25 cellular contexts compared by ENCODE assay signal in the genomic region with DNA sequence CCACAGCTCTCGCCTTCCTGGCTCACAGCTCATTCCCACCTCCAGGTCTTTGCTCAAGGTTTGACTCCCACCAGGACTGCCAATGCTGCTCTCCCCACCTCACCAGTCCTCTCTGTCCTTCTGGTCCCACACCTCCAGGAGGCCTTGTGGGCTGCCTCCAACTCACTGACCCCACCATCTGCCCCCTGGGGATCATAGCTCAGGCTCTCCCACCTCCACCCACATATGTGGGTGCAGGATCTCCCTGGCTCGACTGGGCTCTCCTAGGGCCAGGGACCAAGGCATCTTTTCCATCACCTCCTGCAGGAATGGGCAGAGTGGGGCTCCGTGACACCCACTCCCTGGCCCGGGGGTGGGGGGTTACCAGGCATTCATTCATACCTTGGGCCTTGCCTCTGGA. TPM values are rescaled to one million over a fixed set of nuclear protein-coding genes. Genes with fewer than 3 reads are reported as not detected.
DNase-seq lines count a peak whose midpoint lies in the region; ATAC-seq and TF ChIP-seq lines count a peak whose summit lies in the region.
"Had no signal": no experiment of that assay in that cellular context is flagged by ENCODE, and none has a peak within 500 bp of the region (broad histone marks: within the 10 kb centered on the region; RNA-seq: fewer than 3 reads in every experiment).

No MANE protein-coding gene starts in this region.

- POLR2A ChIA-PET in activated CD4-positive, alpha-beta T cell treated with anti-CD3 and anti-CD28 coated beads, Interleukin-2, amount 10 ng/mL, durations not matched to agents 7 days and 5 days (lab: Charles Lee), result no interaction called here
- POLR2A ChIA-PET in CD8-positive, alpha-beta memory T cell (lab: Charles Lee), result interaction anchor here (0.6 to 2.2 kb wide), 3 partner anchors 15 to 98 kb away, joined by 3 to 10 read pairs (median 9); partner anchors contain the start of gene RAC2
- POLR2A ChIA-PET in activated CD8-positive, alpha-beta T cell treated with anti-CD3 and anti-CD28 coated beads, Interleukin-2, amount 10 ng/mL, durations not matched to agents 7 days and 5 days (lab: Charles Lee), result interaction anchor here (1.4 to 12.2 kb wide), 2 partner anchors 15 to 34 kb away, joined by 5 to 249 read pairs; partner anchors contain the start of gene RAC2

- no peaks in the 10 kb centered on the region for H3K27me3 Mint-ChIP-seq in activated CD4-positive, alpha-beta T cell treated with anti-CD3 and anti-CD28 coated beads, Interleukin-2, amount 10 ng/mL, durations not matched to agents 7 days and 5 days
- H3K27me3 Mint-ChIP-seq in CD8-positive, alpha-beta memory T cell, result no peaks in the 10 kb centered on the region
- H3K27me3 Mint-ChIP-seq in activated CD8-positive, alpha-beta T cell treated with anti-CD3 and anti-CD28 coated beads, Interleukin-2, amount 10 ng/mL, durations not matched to agents 7 days and 5 days (ENCODE audit: low read depth), result no peaks in the 10 kb centered on the region
- no peaks in the 10 kb centered on the region for H3K27me3 Mint-ChIP-seq in natural killer cell (ENCODE audit: low read depth in 2 of 2)

- no peaks in the 10 kb centered on the region for H3K9me3 ChIP-seq in CD8-positive, alpha-beta memory T cell (ENCODE audit: low read length)
- H3K9me3 ChIP-seq: A549, MG63, uterus had no signal

- H3K27ac Mint-ChIP-seq in activated CD4-positive, alpha-beta T cell treated with anti-CD3 and anti-CD28 coated beads, Interleukin-2, amount 10 ng/mL, durations not matched to agents 7 days and 5 days, result peak overlapping the region; percentile 95
- H3K27ac Mint-ChIP-seq in CD8-positive, alpha-beta memory T cell, result peak overlapping the region; percentile 46 to 99 (median 84)
- H3K27ac Mint-ChIP-seq in activated CD8-positive, alpha-beta T cell treated with anti-CD3 and anti-CD28 coated beads, Interleukin-2, amount 10 ng/mL, durations not matched to agents 7 days and 5 days, result peak overlapping the region; percentile 96
- H3K27ac Mint-ChIP-seq in natural killer cell, result peak overlapping the region; percentile 91

- H3K9me3 Mint-ChIP-seq in activated CD4-positive, alpha-beta T cell treated with anti-CD3 and anti-CD28 coated beads, Interleukin-2, amount 10 ng/mL, durations not matched to agents 7 days and 5 days, result peaks cover 16% of the 10 kb centered on the region
- no peaks in the 10 kb centered on the region for H3K9me3 Mint-ChIP-seq in CD8-positive, alpha-beta memory T cell
- peaks cover 12% of the 10 kb centered on the region for H3K9me3 Mint-ChIP-seq in activated CD8-positive, alpha-beta T cell treated with anti-CD3 and anti-CD28 coated beads, Interleukin-2, amount 10 ng/mL, durations not matched to agents 7 days and 5 days (ENCODE audit: insufficient read depth)
- peaks cover 0 to 3% of the 10 kb centered on the region in 2 donors for H3K9me3 Mint-ChIP-seq in natural killer cell
- H3K9me3 Mint-ChIP-seq: neural crest cell had no signal

- CTCF ChIA-PET in activated CD4-positive, alpha-beta T cell treated with anti-CD3 and anti-CD28 coated beads, Interleukin-2, amount 10 ng/mL, durations not matched to agents 7 days and 5 days (lab: Charles Lee), result interaction anchor here (0.5 to 1.7 kb wide), 2 partner anchors 18 to 339 kb away, joined by 3 to 4 read pairs; partner anchors contain the start of gene RAC2
- CTCF ChIA-PET in CD8-positive, alpha-beta memory T cell (lab: Charles Lee), result interaction anchor here (0.8 to 3.3 kb wide), 6 partner anchors 12 to 39 kb away, joined by 3 to 25 read pairs (median 15); partner anchors contain the start of gene RAC2
- CTCF ChIA-PET in activated CD8-positive, alpha-beta T cell treated with anti-CD3 and anti-CD28 coated beads, Interleukin-2, amount 10 ng/mL, durations not matched to agents 7 days and 5 days (lab: Charles Lee), result interaction anchor here (1.2 to 5.0 kb wide), 4 partner anchors 10 to 34 kb away, joined by 3 to 47 read pairs (median 7); no protein-coding TSS in a partner anchor

- no peak overlapping the region for H3K27ac ChIP-seq in CD8-positive, alpha-beta memory T cell (ENCODE audit: low read depth, low read length)
- H3K27ac ChIP-seq: A549, C4-2B, HL-60, uterus had no signal

- H3K4me1 Mint-ChIP-seq in activated CD4-positive, alpha-beta T cell treated with anti-CD3 and anti-CD28 coated beads, Interleukin-2, amount 10 ng/mL, durations not matched to agents 7 days and 5 days, result peaks cover 92% of the 10 kb centered on the region
- peaks cover 86 to 91% (median 91%) of the 10 kb centered on the region in 3 donors for H3K4me1 Mint-ChIP-seq in CD8-positive, alpha-beta memory T cell
- peaks cover 91% of the 10 kb centered on the region for H3K4me1 Mint-ChIP-seq in activated CD8-positive, alpha-beta T cell treated with anti-CD3 and anti-CD28 coated beads, Interleukin-2, amount 10 ng/mL, durations not matched to agents 7 days and 5 days (ENCODE audit: low read depth)
- peaks cover 86 to 92% of the 10 kb centered on the region in 2 donors for H3K4me1 Mint-ChIP-seq in natural killer cell
- H3K4me1 Mint-ChIP-seq: neural crest cell had no signal

- no peak for ATAC-seq in activated CD8-positive, alpha-beta T cell treated with anti-CD3 and anti-CD28 coated beads, Interleukin-2, amount 10 ng/mL, durations not matched to agents 7 days and 5 days
- ATAC-seq in natural killer cell, result no peak
- ATAC-seq in HG03139 (IDR thresholded peaks at IDR 0.05; ENCODE audit: unreplicated experiment), result no peak

- H3K36me3 ChIP-seq in CD8-positive, alpha-beta memory T cell (ENCODE audit: insufficient read depth, low read length), result peaks cover 44% of the 10 kb centered on the region
- H3K36me3 ChIP-seq: MG63, uterus had no signal

- peaks cover 94% of the 10 kb centered on the region for H3K4me1 ChIP-seq in CD8-positive, alpha-beta memory T cell (ENCODE audit: insufficient read depth, low read length)
- H3K4me1 ChIP-seq: uterus had no signal

- no peaks in the 10 kb centered on the region for H3K27me3 ChIP-seq in CD8-positive, alpha-beta memory T cell (ENCODE audit: insufficient read depth, low read length, poor library complexity, severe bottlenecking)
- H3K27me3 ChIP-seq: MG63, uterus had no signal

- no peak overlapping the region for H3K4me3 Mint-ChIP-seq in activated CD4-positive, alpha-beta T cell treated with anti-CD3 and anti-CD28 coated beads, Interleukin-2, amount 10 ng/mL, durations not matched to agents 7 days and 5 days
- H3K4me3 Mint-ChIP-seq in CD8-positive, alpha-beta memory T cell, result peak overlapping the region in 3 of 7 donors; percentile 15 to 19 (median 16)
- H3K4me3 Mint-ChIP-seq in activated CD8-positive, alpha-beta T cell treated with anti-CD3 and anti-CD28 coated beads, Interleukin-2, amount 10 ng/mL, durations not matched to agents 7 days and 5 days, result no peak overlapping the region
- no peak overlapping the region for H3K4me3 Mint-ChIP-seq in natural killer cell
- H3K4me3 Mint-ChIP-seq: neural crest cell had no signal

- H3K4me3 ChIP-seq in CD8-positive, alpha-beta memory T cell (ENCODE audit: low read length), result no peak overlapping the region
- H3K4me3 ChIP-seq: A549, MG63, skin epidermis, uterus had no signal

- peaks cover 86% of the 10 kb centered on the region for H3K36me3 Mint-ChIP-seq in activated CD4-positive, alpha-beta T cell treated with anti-CD3 and anti-CD28 coated beads, Interleukin-2, amount 10 ng/mL, durations not matched to agents 7 days and 5 days (ENCODE audit: low read depth)
- H3K36me3 Mint-ChIP-seq in CD8-positive, alpha-beta memory T cell, result peaks cover 19 to 61% (median 20%) of the 10 kb centered on the region in 3 donors
- peaks cover 84% of the 10 kb centered on the region for H3K36me3 Mint-ChIP-seq in activated CD8-positive, alpha-beta T cell treated with anti-CD3 and anti-CD28 coated beads, Interleukin-2, amount 10 ng/mL, durations not matched to agents 7 days and 5 days (ENCODE audit: low read depth)
- H3K36me3 Mint-ChIP-seq in natural killer cell, result peaks cover 20% of the 10 kb centered on the region

- intact Hi-C loops in natural killer cell (cut with micrococcal nuclease), result loop anchor here (5.0 kb wide), 1 partner anchor 36 kb away; no protein-coding TSS in a partner anchor
- intact Hi-C loops in posterior vena cava (cut with DNase I), result no loop called here

- no peak for TF ChIP-seq CTCF in natural killer cell (IDR thresholded peaks at IDR 0.05)

- no peak for DNase-seq in activated CD4-positive, alpha-beta T cell treated with anti-CD3 and anti-CD28 coated beads, Interleukin-2, amount 10 ng/mL, durations not matched to agents 7 days and 5 days
- no peak for DNase-seq in activated CD4-positive, alpha-beta T cell treated with anti-CD3 and anti-CD28 coated beads for 1 hour
- DNase-seq in CD8-positive, alpha-beta memory T cell, result no peak
- DNase-seq in activated CD8-positive, alpha-beta T cell treated with anti-CD3 and anti-CD28 coated beads, Interleukin-2, amount 10 ng/mL, durations not matched to agents 7 days and 5 days, result no peak
- no peak for DNase-seq in natural killer cell
- no peak for DNase-seq in GDM1 (lab: John Stamatoyannopoulos, UW)
- no peak for DNase-seq in posterior vena cava (ENCODE audit: low spot score)
- DNase-seq: activated CD4-positive, CD25-positive, alpha-beta regulatory T cell treated with anti-CD3 and anti-CD28 coated beads, Interleukin-2, amount 50 U/mL, for 72 hours; central memory CD4-positive, alpha-beta T cell; IMR-90; MG63; stimulated activated CD4-positive, alpha-beta T cell treated with anti-CD3 and anti-CD28 coated beads, Interleukin-2, amount 100 ng/mL, for 48 hours; substantia nigra; T1000; uterus had no signal

RNA-seq across cellular contexts. Expression of gene SSTR3, which starts 13.8 kb away (rescaled TPM):
- total RNA-seq in activated CD4-positive, alpha-beta T cell treated with anti-CD3 and anti-CD28 coated beads, Interleukin-2, amount 10 ng/mL, durations not matched to agents 7 days and 5 days, result 10 to 100 TPM; 10.1 to 10.2 TPM
- under 1 TPM; 0.24 to 0.62 TPM for total RNA-seq in CD8-positive, alpha-beta memory T cell
- 0.59 TPM for polyA plus RNA-seq in CD8-positive, alpha-beta memory T cell
- total RNA-seq in activated CD8-positive, alpha-beta T cell treated with anti-CD3 and anti-CD28 coated beads, Interleukin-2, amount 10 ng/mL, durations not matched to agents 7 days and 5 days, result 1 to 10 TPM; 3.5 to 3.6 TPM
- total RNA-seq in natural killer cell, result under 1 TPM; 0.20 to 0.64 (median 0.23) TPM
- total RNA-seq in posterior vena cava, result not detected
- total RNA-seq: mesenteric fat pad, pulmonary artery endothelial cell, SK-MEL-5 had no signal
- polyA plus RNA-seq: A549 had no signal

RNA-seq across cellular contexts. Expression of gene RAC2, which starts 18.0 kb away (rescaled TPM):
- total RNA-seq in activated CD4-positive, alpha-beta T cell treated with anti-CD3 and anti-CD28 coated beads, Interleukin-2, amount 10 ng/mL, durations not matched to agents 7 days and 5 days, result 1,000 to 10,000 TPM; 1,015 to 1,117 TPM
- total RNA-seq in CD8-positive, alpha-beta memory T cell, result 100 to 1,000 TPM; 433 to 452 TPM
- 1,206 TPM for polyA plus RNA-seq in CD8-positive, alpha-beta memory T cell
- 1,000 to 10,000 TPM; 1,167 to 1,252 TPM for total RNA-seq in activated CD8-positive, alpha-beta T cell treated with anti-CD3 and anti-CD28 coated beads, Interleukin-2, amount 10 ng/mL, durations not matched to agents 7 days and 5 days
- total RNA-seq in natural killer cell, result 100 to 1,000 TPM; 647 to 744 (median 741) TPM
- total RNA-seq in posterior vena cava, result 10 to 100 TPM; 12.9 to 17.5 TPM
- total RNA-seq: SK-MEL-5 had no signal

RNA-seq across cellular contexts. Expression of gene C1QTNF6, which starts 38.0 kb away (rescaled TPM):
- total RNA-seq in activated CD4-positive, alpha-beta T cell treated with anti-CD3 and anti-CD28 coated beads, Interleukin-2, amount 10 ng/mL, durations not matched to agents 7 days and 5 days, result 1 to 10 TPM; 7.6 to 8.3 TPM
- 1 to 10 TPM; 3.6 to 4.3 TPM for total RNA-seq in CD8-positive, alpha-beta memory T cell
- polyA plus RNA-seq in CD8-positive, alpha-beta memory T cell, result 1.8 TPM
- 1 to 10 TPM; 6.1 to 6.2 TPM for total RNA-seq in activated CD8-positive, alpha-beta T cell treated with anti-CD3 and anti-CD28 coated beads, Interleukin-2, amount 10 ng/mL, durations not matched to agents 7 days and 5 days
- 10 to 100 TPM in 1 of 3 donors, 1 to 10 TPM in 2; 6.0 to 10.3 (median 6.7) TPM for total RNA-seq in natural killer cell
- 1 to 10 TPM; 1.8 to 6.3 TPM for total RNA-seq in posterior vena cava

RNA-seq across cellular contexts. Expression of gene CYTH4, which starts 56.2 kb away (rescaled TPM):
- 100 to 1,000 TPM; 106 to 110 TPM for total RNA-seq in activated CD4-positive, alpha-beta T cell treated with anti-CD3 and anti-CD28 coated beads, Interleukin-2, amount 10 ng/mL, durations not matched to agents 7 days and 5 days
- total RNA-seq in CD8-positive, alpha-beta memory T cell, result 10 to 100 TPM; 23.1 to 24.7 TPM
- polyA plus RNA-seq in CD8-positive, alpha-beta memory T cell, result 80.2 TPM
- total RNA-seq in activated CD8-positive, alpha-beta T cell treated with anti-CD3 and anti-CD28 coated beads, Interleukin-2, amount 10 ng/mL, durations not matched to agents 7 days and 5 days, result 100 to 1,000 TPM; 107 to 114 TPM
- 100 to 1,000 TPM; 219 to 260 (median 249) TPM for total RNA-seq in natural killer cell
- total RNA-seq in posterior vena cava, result 10 to 100 TPM; 20.7 to 31.7 TPM
- total RNA-seq: H7, neural crest cell had no signal

Comparison
In these comparisons a context has a peak if more than half of its experiments do, and no peak if none do; other contexts are left out.
1. RNA of gene RAC2, which starts 18.0 kb away (total RNA-seq): 1,167 to 1,252 TPM in activated CD8-positive, alpha-beta T cell treated with anti-CD3 and anti-CD28 coated beads, Interleukin-2, amount 10 ng/mL, durations not matched to agents 7 days and 5 days, 1,015 to 1,117 TPM in activated CD4-positive, alpha-beta T cell treated with anti-CD3 and anti-CD28 coated beads, Interleukin-2, amount 10 ng/mL, durations not matched to agents 7 days and 5 days, 647 to 744 TPM in natural killer cell and 433 to 452 TPM in CD8-positive, alpha-beta memory T cell; 12.9 to 17.5 TPM in posterior vena cava; every median in the first group is over 10 times any median in the second.
2. Peak in every context shown above with its lines, with median percentiles within 50 percentile points of each other: H3K27ac Mint-ChIP-seq.